In the genomic region with DNA sequence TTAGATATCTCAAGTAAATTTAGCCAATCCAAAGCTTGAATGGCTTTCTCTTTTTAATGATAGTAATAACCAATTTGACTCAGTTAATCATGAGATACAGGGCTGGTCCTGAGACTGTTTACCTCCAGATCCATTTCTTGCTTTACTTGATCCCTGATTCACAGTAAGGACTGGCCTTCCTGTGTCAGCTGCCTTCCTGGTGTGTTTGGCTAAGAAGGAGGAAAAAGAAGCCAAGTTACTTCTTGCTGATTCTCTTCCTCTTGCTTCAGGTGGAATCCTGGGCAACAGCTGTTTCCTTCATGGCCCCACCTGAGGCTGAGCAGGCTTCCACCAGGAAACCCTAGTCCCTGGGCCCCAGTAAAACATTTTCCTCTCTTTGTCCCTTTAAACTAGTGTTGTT, we compare ENCODE assay signal across 16 cellular contexts. TPM values are rescaled to one million over a fixed set of nuclear protein-coding genes. Genes with fewer than 3 reads are reported as not detected.
DNase-seq lines count a peak whose midpoint lies in the region; ATAC-seq and TF ChIP-seq lines count a peak whose summit lies in the region.
"Had no signal": no experiment of that assay in that cellular context is flagged by ENCODE, and none has a peak within 500 bp of the region (broad histone marks: within the 10 kb centered on the region; RNA-seq: fewer than 3 reads in every experiment).

No MANE protein-coding gene starts in this region.

- no peaks in the 10 kb centered on the region for H3K27me3 Mint-ChIP-seq in endothelial cell (ENCODE audit: unreplicated experiment)
- H3K27me3 Mint-ChIP-seq in stimulated activated naive CD8-positive, alpha-beta T cell treated with anti-CD3 and anti-CD28 coated beads, Interleukin-15, amount 100 ng/mL, for 72 hours, result no peaks in the 10 kb centered on the region
- H3K27me3 Mint-ChIP-seq: CD4-positive, alpha-beta T cell had no signal

- peak; percentile 9 for DNase-seq in dedifferentiated amniotic fluid mesenchymal stem cell (ENCODE audit: extremely low spot score)
- DNase-seq in endothelial cell (ENCODE audit: low spot score), result peak; percentile 26
- no peak for DNase-seq in Right ventricle myocardium inferior (ENCODE audit: missing footprints)
- no peak for DNase-seq in NAMALWA (ENCODE audit: low spot score)
- DNase-seq in stimulated activated naive CD8-positive, alpha-beta T cell treated with anti-CD3 and anti-CD28 coated beads, Interleukin-15, amount 100 ng/mL, for 72 hours, result no peak
- DNase-seq: 8988T; ACHN; AML-193; Caco-2; Calu3; CD4-positive, alpha-beta T cell; CD8-positive, alpha-beta T cell; DMS79 treated with DMSO at 0.1 percent for 48 hours; GF-D8 had no signal

- H3K27ac Mint-ChIP-seq in endothelial cell (ENCODE audit: unreplicated experiment), result peak overlapping the region; percentile 96
- no peak overlapping the region for H3K27ac Mint-ChIP-seq in stimulated activated naive CD8-positive, alpha-beta T cell treated with anti-CD3 and anti-CD28 coated beads, Interleukin-15, amount 100 ng/mL, for 72 hours
- H3K27ac Mint-ChIP-seq: B cell; CD4-positive, alpha-beta T cell; CD8-positive, alpha-beta T cell had no signal

- no peak overlapping the region for H3K4me3 Mint-ChIP-seq in endothelial cell (ENCODE audit: unreplicated experiment)
- H3K4me3 Mint-ChIP-seq in stimulated activated naive CD8-positive, alpha-beta T cell treated with anti-CD3 and anti-CD28 coated beads, Interleukin-15, amount 100 ng/mL, for 72 hours, result no peak overlapping the region
- H3K4me3 Mint-ChIP-seq: B cell; CD4-positive, alpha-beta T cell; CD8-positive, alpha-beta T cell had no signal

- TF ChIP-seq CTCF in endothelial cell (IDR thresholded peaks at IDR 0.05; ENCODE audit: unreplicated experiment), result no peak

- intact Hi-C loops in Right ventricle myocardium inferior (cut with DNase I), result no loop called here

- H3K36me3 Mint-ChIP-seq in endothelial cell (ENCODE audit: low read depth, unreplicated experiment), result no peaks in the 10 kb centered on the region
- H3K36me3 Mint-ChIP-seq: CD8-positive, alpha-beta T cell had no signal

- H3K4me1 Mint-ChIP-seq in endothelial cell (ENCODE audit: unreplicated experiment), result peaks cover 32% of the 10 kb centered on the region
- H3K4me1 Mint-ChIP-seq in stimulated activated naive CD8-positive, alpha-beta T cell treated with anti-CD3 and anti-CD28 coated beads, Interleukin-15, amount 100 ng/mL, for 72 hours, result no peaks in the 10 kb centered on the region
- H3K4me1 Mint-ChIP-seq: B cell had no signal

- H3K9me3 Mint-ChIP-seq in endothelial cell (ENCODE audit: unreplicated experiment), result no peaks in the 10 kb centered on the region
- no peaks in the 10 kb centered on the region for H3K9me3 Mint-ChIP-seq in stimulated activated naive CD8-positive, alpha-beta T cell treated with anti-CD3 and anti-CD28 coated beads, Interleukin-15, amount 100 ng/mL, for 72 hours
- H3K9me3 Mint-ChIP-seq: CD4-positive, alpha-beta T cell; CD8-positive, alpha-beta T cell had no signal

- peak; percentile 70 for ATAC-seq in esophagus mucosa
- no peak for ATAC-seq in Right ventricle myocardium inferior
- ATAC-seq in stimulated activated naive CD8-positive, alpha-beta T cell treated with anti-CD3 and anti-CD28 coated beads, Interleukin-15, amount 100 ng/mL, for 72 hours, result no peak
- ATAC-seq: CD8-positive, alpha-beta T cell had no signal

RNA-seq across cellular contexts. Expression of gene RC3H1, which starts 14.6 kb away (rescaled TPM):
- 56.7 TPM for total RNA-seq in endothelial cell (ENCODE audit: unreplicated experiment)
- 25.1 TPM for total RNA-seq in esophagus mucosa
- total RNA-seq in Right ventricle myocardium inferior, result 20.2 TPM

Comparison
In these comparisons a context has a peak if more than half of its experiments do, and no peak if none do; other contexts are left out.
1. DNase-seq: peak in dedifferentiated amniotic fluid mesenchymal stem cell (single experiment) and endothelial cell (single experiment); none in Right ventricle myocardium inferior (single experiment), NAMALWA (single experiment) and stimulated activated naive CD8-positive, alpha-beta T cell treated with anti-CD3 and anti-CD28 coated beads, Interleukin-15, amount 100 ng/mL, for 72 hours (0 of 2).